20 cellular contexts compared by ENCODE assay signal in the genomic region with DNA sequence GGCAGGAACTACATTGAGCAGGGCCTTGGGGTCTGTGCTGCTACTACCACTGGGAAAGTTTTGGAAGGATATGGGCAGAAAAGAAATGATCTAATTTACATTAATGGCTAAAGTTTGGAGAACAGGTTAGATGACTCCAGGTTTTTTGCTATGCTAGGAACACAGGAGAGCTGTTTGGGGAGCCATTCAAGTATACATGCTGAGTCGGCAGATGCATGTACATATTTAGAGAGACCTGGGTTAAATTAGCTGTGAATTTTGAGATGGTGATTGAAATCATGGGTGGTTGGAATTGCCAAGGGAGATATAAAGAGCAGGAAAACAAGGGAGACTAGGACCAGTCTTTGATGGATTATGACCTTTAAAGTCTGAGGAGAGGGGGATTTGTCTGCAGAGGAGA.
"Had no signal": no experiment of that assay in that cellular context is flagged by ENCODE, and none has a peak within 500 bp of the region (broad histone marks: within the 10 kb centered on the region; RNA-seq: fewer than 3 reads in every experiment).

No MANE protein-coding gene starts in this region.

- H3K36me3 ChIP-seq: gastroesophageal sphincter, neutrophil, ovary, prostate gland had no signal

- H3K27me3 ChIP-seq: gastroesophageal sphincter, ovary had no signal

- DNase-seq: activated CD8-positive, alpha-beta T cell treated with anti-CD3 and anti-CD28 coated beads, Interleukin-2, amount 10 ng/mL, durations not matched to agents 7 days and 5 days; activated gamma-delta T cell; activated T-cell treated with anti-CD3 and anti-CD28 coated beads, Interleukin-2, amount 50 U/mL, for 4 hours; cortex of kidney; head of caudate nucleus; hypothalamus; left cardiac atrium; ovary; stimulated activated CD4-positive, alpha-beta T cell treated with anti-CD3 and anti-CD28 coated beads, Interleukin-4, amount 100 ng/mL, for 1 hour; stimulated activated naive CD4-positive, alpha-beta T cell; SW 1271; T-helper 9 cell had no signal

- H3K4me3 ChIP-seq: gastroesophageal sphincter, ovary, prostate gland, SK-N-MC had no signal

- H3K27ac Mint-ChIP-seq: activated CD8-positive, alpha-beta T cell treated with anti-CD3 and anti-CD28 coated beads, Interleukin-2, amount 10 ng/mL, durations not matched to agents 7 days and 5 days; WTC11 had no signal

- H3K27me3 Mint-ChIP-seq: natural killer cell treated with Interleukin-12 subunit alpha and Interleukin-12 subunit beta and Interleukin-15 and Interleukin-18, amount 100 ng/mL, for 72 hours had no signal

- ATAC-seq: activated CD8-positive, alpha-beta T cell treated with anti-CD3 and anti-CD28 coated beads, Interleukin-2, amount 10 ng/mL, durations not matched to agents 7 days and 5 days; activated naive CD4-positive, alpha-beta T cell treated with anti-CD3 and anti-CD28 coated beads, Interleukin-2, amount 50 U/mL, for 72 hours; activated T-cell treated with anti-CD3 and anti-CD28 coated beads, Interleukin-2, amount 50 U/mL, for 4 hours; gastroesophageal sphincter; left cardiac atrium; natural killer cell treated with Interleukin-12 subunit alpha and Interleukin-12 subunit beta and Interleukin-15 and Interleukin-18, amount 100 ng/mL, for 72 hours; WTC11 had no signal

- H3K9me3 Mint-ChIP-seq: activated T-cell treated with anti-CD3 and anti-CD28 coated beads, Interleukin-2, amount 50 U/mL, for 4 hours; natural killer cell treated with Interleukin-12 subunit alpha and Interleukin-12 subunit beta and Interleukin-15 and Interleukin-18, amount 100 ng/mL, for 72 hours had no signal

- H3K4me3 Mint-ChIP-seq: activated CD8-positive, alpha-beta T cell treated with anti-CD3 and anti-CD28 coated beads, Interleukin-2, amount 10 ng/mL, durations not matched to agents 7 days and 5 days; activated T-cell treated with anti-CD3 and anti-CD28 coated beads, Interleukin-2, amount 50 U/mL, for 4 hours; natural killer cell treated with Interleukin-12 subunit alpha and Interleukin-12 subunit beta and Interleukin-15 and Interleukin-18, amount 100 ng/mL, for 72 hours; WTC11 had no signal

- H3K27ac ChIP-seq: epithelial cell of prostate, gastroesophageal sphincter, neutrophil, ovary, prostate gland, SK-N-MC had no signal

- H3K4me1 ChIP-seq: prostate gland had no signal

- H3K9me3 ChIP-seq: gastroesophageal sphincter, neutrophil, ovary, prostate gland had no signal

- H3K36me3 Mint-ChIP-seq: natural killer cell treated with Interleukin-12 subunit alpha and Interleukin-12 subunit beta and Interleukin-15 and Interleukin-18, amount 100 ng/mL, for 72 hours had no signal
